ENCODE assay signal across 8 cellular contexts in the genomic region with DNA sequence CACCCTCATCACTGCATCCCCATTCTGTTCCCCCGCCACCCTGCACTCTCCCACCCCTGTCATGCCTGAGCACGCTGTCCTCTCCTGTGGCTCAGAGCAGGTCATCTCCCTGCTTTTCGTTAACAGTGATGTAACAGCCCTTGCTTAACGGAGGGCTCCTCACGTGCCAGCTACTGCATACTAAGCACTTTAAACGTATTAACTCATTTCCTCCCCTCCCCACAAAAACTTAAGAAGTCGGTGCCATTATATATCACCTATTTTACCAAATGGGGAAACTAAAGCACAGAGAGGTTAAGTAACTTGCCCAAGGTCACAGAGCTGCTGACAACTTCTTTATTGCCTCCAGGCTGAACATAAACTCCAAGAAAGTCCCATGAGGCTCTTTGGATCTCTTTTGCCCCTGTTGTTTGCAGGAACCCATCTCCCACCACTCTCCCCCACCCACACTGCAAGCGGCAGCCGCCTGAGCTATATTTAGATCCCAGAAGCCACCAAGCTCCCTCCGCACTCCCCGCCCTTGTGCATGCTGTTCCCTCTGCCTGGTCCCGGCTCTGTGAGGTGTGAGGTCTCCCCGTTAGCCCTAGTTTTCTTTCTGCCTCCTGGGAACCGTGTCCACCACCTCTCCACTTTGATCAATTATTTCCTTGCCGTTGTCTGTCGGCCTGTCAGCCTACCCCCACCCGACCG. TPM values are rescaled to one million over a fixed set of nuclear protein-coding genes. Genes with fewer than 3 reads are reported as not detected.
DNase-seq lines count a peak whose midpoint lies in the region; ATAC-seq and TF ChIP-seq lines count a peak whose summit lies in the region.

No MANE protein-coding gene starts in this region.

- H3K27me3 ChIP-seq in lower lobe of right lung (ENCODE audit: low read depth) = no peaks in the 10 kb centered on the region

- H3K4me3 Mint-ChIP-seq in type B pancreatic cell = peak overlapping the region; percentile 89

- no peaks in the 10 kb centered on the region for H3K27me3 Mint-ChIP-seq in type B pancreatic cell

- DNase-seq in NCI-H526 treated with DMSO at 0.1 percent for 48 hours (lab: John Stamatoyannopoulos, UW) (peak; percentile 20), astrocyte of the spinal cord (ENCODE audit: low read depth, low spot score) (no peak), lower lobe of right lung (no peak), type B pancreatic cell (ENCODE audit: extremely low spot score, unreplicated experiment) (no peak), activated gamma-delta T cell treated with Interleukin-2 at 50 U/mL for 16 hours (no peak)

- H3K4me3 ChIP-seq in GM12875 (ENCODE audit: low read depth, low read length) = peak overlapping the region; percentile 76
- peak overlapping the region; percentile 45 for H3K4me3 ChIP-seq in astrocyte of the spinal cord (ENCODE audit: low read depth, low read length)
- H3K4me3 ChIP-seq in lower lobe of right lung = peak overlapping the region; percentile 77

- peaks cover 80% of the 10 kb centered on the region for H3K4me1 ChIP-seq in lower lobe of right lung

- no peaks in the 10 kb centered on the region for H3K9me3 Mint-ChIP-seq in type B pancreatic cell

- in situ Hi-C loops in astrocyte of the spinal cord (cut with HindIII; ENCODE audit: low sequenced_read_pairs) = no loop called here

- no peaks in the 10 kb centered on the region for H3K9me3 ChIP-seq in lower lobe of right lung

- H3K4me1 Mint-ChIP-seq in type B pancreatic cell (ENCODE audit: unreplicated experiment) = peaks cover 57% of the 10 kb centered on the region

- TF ChIP-seq CTCF in GM12875 (IDR thresholded peaks at IDR 0.05; ENCODE audit: borderline replicate concordance, insufficient read depth, low read depth, low read length) = no peak
- no peak for TF ChIP-seq CTCF in astrocyte of the spinal cord (IDR thresholded peaks at IDR 0.05; ENCODE audit: low read depth, low read length)
- no peak for TF ChIP-seq CTCF in lower lobe of right lung (IDR thresholded peaks at IDR 0.05)
- TF ChIP-seq CTCF in type B pancreatic cell (conservative IDR thresholded peaks at IDR 0.05) = no peak

- H3K27ac Mint-ChIP-seq in type B pancreatic cell = peak overlapping the region; percentile 82

- intact Hi-C loops in lower lobe of right lung (cut with DNase I) = no loop called here

- no peak overlapping the region for H3K27ac ChIP-seq in lower lobe of right lung

- H3K36me3 ChIP-seq in lower lobe of right lung = no peaks in the 10 kb centered on the region

- ATAC-seq in lower lobe of right lung (no peak), HG02870 (IDR thresholded peaks at IDR 0.05; ENCODE audit: unreplicated experiment) (no peak), GM21717 (IDR thresholded peaks at IDR 0.05; ENCODE audit: unreplicated experiment) (no peak)

- H3K36me3 Mint-ChIP-seq in type B pancreatic cell = no peaks in the 10 kb centered on the region

RNA-seq across cellular contexts. Expression of a gene that starts 0.8 kb away (rescaled TPM):
- total RNA-seq in lower lobe of right lung (83.8 TPM), type B pancreatic cell (ENCODE audit: low replicate concordance) (77.4 and 102 TPM in 2 replicates)

RNA-seq across cellular contexts. Expression of a gene that starts 31.5 kb away (rescaled TPM):
- total RNA-seq in lower lobe of right lung (not detected), type B pancreatic cell (ENCODE audit: low replicate concordance) (not detected in 2 replicates)

RNA-seq across cellular contexts. Expression of a gene that starts 32.5 kb away (rescaled TPM):
- total RNA-seq in lower lobe of right lung (not detected), type B pancreatic cell (ENCODE audit: low replicate concordance) (1.6 TPM in 1 of 2 replicates, not detected in the other)

RNA-seq across cellular contexts. Expression of a gene that starts 45.3 kb away (rescaled TPM):
- total RNA-seq in lower lobe of right lung (not detected), type B pancreatic cell (ENCODE audit: low replicate concordance) (not detected in 2 replicates)

RNA-seq across cellular contexts. Expression of a gene that starts 55.8 kb away (rescaled TPM):
- total RNA-seq in lower lobe of right lung = 0.38 TPM
- total RNA-seq in type B pancreatic cell (ENCODE audit: low replicate concordance) = 189 and 410 TPM in 2 replicates
